Comparison of ENCODE assay signal across 1 cellular context in the genomic region with DNA sequence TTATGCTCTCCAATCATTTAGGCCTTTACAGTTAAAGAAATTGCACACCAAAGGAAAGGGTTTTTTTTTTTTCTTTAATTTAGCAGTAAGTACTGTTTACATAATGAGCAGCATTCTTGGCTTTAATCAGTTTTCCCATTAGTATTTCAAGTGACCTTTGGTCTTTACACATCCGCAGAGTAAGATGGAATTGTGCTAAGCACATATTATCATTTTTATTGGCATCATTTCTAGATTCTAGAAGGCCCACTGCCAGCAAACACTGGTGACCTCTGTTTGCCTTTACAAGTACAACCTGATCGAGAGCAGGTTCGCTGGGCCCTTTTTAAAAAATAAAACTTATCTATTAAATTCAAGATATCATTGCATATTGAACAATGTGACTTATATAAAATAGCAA.
TF ChIP-seq lines count a peak whose summit lies in the region.

No MANE protein-coding gene starts in this region.

TF ChIP-seq in liver, 16 proteins besides CTCF, POLR2A, EP300 and RAD21 (continued from another document):
- TF ChIP-seq, protein P1, sequence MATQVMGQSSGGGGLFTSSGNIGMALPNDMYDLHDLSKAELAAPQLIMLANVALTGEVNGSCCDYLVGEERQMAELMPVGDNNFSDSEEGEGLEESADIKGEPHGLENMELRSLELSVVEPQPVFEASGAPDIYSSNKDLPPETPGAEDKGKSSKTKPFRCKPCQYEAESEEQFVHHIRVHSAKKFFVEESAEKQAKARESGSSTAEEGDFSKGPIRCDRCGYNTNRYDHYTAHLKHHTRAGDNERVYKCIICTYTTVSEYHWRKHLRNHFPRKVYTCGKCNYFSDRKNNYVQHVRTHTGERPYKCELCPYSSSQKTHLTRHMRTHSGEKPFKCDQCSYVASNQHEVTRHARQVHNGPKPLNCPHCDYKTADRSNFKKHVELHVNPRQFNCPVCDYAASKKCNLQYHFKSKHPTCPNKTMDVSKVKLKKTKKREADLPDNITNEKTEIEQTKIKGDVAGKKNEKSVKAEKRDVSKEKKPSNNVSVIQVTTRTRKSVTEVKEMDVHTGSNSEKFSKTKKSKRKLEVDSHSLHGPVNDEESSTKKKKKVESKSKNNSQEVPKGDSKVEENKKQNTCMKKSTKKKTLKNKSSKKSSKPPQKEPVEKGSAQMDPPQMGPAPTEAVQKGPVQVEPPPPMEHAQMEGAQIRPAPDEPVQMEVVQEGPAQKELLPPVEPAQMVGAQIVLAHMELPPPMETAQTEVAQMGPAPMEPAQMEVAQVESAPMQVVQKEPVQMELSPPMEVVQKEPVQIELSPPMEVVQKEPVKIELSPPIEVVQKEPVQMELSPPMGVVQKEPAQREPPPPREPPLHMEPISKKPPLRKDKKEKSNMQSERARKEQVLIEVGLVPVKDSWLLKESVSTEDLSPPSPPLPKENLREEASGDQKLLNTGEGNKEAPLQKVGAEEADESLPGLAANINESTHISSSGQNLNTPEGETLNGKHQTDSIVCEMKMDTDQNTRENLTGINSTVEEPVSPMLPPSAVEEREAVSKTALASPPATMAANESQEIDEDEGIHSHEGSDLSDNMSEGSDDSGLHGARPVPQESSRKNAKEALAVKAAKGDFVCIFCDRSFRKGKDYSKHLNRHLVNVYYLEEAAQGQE (IDR thresholded peaks at IDR 0.05) = peak; percentile 29
- TF ChIP-seq HNF4G (IDR thresholded peaks at IDR 0.05) = peak; percentile 73
- TF ChIP-seq GABPA (IDR thresholded peaks at IDR 0.05 in 1 of 2, conservative IDR thresholded peaks at IDR 0.05 in 1 of 2) = no peak
- TF ChIP-seq JUND (IDR thresholded peaks at IDR 0.05) = peak; percentile 44 to 76
TF ChIP-seq in liver: peak in this region for 12.
